1 cellular context compared by ENCODE assay signal in the genomic region with DNA sequence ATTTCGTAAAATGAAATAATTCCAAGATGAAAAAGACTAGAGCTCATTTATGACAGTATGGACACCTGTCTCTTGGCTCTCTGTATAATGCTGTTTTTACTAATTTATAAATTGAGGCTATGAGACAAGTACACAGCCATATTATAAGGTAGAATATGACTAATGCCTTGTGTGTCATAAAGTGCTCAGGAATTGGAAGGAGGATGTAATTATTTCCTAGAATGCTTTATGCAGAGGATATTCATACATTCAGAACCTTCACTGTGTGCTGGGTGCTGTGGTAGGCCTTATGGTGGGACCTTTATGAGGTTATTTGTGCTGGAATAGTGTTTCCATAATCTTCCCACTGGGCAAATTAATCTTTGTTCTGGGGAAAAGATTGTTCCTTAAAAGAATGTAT.
TF ChIP-seq lines count a peak whose summit lies in the region.

No MANE protein-coding gene starts in this region.

TF ChIP-seq in HEK293, 187 proteins besides CTCF, POLR2A, EP300 and RAD21 (continued from another document):
- TF ChIP-seq, protein P1, sequence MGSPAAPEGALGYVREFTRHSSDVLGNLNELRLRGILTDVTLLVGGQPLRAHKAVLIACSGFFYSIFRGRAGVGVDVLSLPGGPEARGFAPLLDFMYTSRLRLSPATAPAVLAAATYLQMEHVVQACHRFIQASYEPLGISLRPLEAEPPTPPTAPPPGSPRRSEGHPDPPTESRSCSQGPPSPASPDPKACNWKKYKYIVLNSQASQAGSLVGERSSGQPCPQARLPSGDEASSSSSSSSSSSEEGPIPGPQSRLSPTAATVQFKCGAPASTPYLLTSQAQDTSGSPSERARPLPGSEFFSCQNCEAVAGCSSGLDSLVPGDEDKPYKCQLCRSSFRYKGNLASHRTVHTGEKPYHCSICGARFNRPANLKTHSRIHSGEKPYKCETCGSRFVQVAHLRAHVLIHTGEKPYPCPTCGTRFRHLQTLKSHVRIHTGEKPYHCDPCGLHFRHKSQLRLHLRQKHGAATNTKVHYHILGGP (tag by site-specific recombination; IDR thresholded peaks at IDR 0.05): peak; percentile 82
- TF ChIP-seq GLI2 (tag by site-specific recombination; IDR thresholded peaks at IDR 0.05; ENCODE audit: borderline replicate concordance, low read depth) (no peak), ZNF529 (tag by site-specific recombination; IDR thresholded peaks at IDR 0.05; ENCODE audit: insufficient replicate concordance) (no peak), INSM2 (tag by site-specific recombination; IDR thresholded peaks at IDR 0.05) (no peak), ZNF600 (tag by site-specific recombination; IDR thresholded peaks at IDR 0.05) (peak; percentile 46), ZNF621 (tag by site-specific recombination; IDR thresholded peaks at IDR 0.05) (no peak), ZSCAN30 (tag by site-specific recombination; IDR thresholded peaks at IDR 0.05) (no peak)
- TF ChIP-seq, protein P2, sequence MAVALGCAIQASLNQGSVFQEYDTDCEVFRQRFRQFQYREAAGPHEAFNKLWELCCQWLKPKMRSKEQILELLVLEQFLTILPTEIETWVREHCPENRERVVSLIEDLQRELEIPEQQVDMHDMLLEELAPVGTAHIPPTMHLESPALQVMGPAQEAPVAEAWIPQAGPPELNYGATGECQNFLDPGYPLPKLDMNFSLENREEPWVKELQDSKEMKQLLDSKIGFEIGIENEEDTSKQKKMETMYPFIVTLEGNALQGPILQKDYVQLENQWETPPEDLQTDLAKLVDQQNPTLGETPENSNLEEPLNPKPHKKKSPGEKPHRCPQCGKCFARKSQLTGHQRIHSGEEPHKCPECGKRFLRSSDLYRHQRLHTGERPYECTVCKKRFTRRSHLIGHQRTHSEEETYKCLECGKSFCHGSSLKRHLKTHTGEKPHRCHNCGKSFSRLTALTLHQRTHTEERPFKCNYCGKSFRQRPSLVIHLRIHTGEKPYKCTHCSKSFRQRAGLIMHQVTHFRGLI (tag by site-specific recombination; IDR thresholded peaks at IDR 0.05): no peak
- TF ChIP-seq, protein P3, sequence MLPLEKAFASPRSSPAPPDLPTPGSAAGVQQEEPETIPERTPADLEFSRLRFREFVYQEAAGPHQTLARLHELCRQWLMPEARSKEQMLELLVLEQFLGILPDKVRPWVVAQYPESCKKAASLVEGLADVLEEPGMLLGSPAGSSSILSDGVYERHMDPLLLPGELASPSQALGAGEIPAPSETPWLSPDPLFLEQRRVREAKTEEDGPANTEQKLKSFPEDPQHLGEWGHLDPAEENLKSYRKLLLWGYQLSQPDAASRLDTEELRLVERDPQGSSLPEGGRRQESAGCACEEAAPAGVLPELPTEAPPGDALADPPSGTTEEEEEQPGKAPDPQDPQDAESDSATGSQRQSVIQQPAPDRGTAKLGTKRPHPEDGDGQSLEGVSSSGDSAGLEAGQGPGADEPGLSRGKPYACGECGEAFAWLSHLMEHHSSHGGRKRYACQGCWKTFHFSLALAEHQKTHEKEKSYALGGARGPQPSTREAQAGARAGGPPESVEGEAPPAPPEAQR (tag by site-specific recombination; IDR thresholded peaks at IDR 0.05): no peak
TF ChIP-seq in HEK293: peak in this region for 2.
